ENCODE assay signal across 7 cellular contexts in the genomic region with DNA sequence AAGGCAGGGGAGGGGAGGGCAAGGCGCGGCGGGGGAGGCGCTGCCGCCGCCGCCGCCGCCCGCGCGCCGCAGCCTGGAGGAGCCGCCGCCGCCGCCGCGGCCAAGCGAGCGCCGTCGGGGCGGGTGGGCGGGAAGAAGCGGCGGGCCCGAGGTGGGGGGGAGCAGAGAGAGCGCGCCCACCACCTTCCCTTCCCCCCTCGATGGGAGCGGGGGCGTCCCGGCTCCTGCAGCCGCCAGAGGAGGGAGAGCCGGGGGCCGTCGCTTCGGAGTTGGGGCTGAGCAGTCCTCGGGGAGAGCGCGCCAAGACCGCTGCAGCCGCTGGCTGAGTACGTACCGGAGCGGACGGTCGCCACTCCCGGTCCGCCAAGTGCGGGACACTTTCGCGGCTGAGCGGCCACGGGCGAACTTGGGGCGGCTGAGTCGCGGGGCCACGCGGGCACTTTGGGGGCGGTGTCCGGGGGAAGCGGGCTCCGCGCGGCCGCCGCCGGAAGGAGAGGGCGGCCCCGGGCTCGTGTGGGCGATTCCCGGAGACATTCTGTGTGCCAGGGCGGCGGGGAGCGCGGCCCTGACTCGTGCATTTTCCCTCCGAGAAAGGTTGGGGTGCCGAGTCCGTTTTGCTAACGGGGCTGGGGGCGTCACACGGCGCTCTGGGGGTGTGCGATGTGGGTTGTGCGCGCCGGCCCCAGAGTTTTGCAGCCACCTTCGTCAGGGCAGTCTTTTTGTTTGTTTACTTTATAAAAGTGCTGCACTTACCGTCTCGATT. TPM values are rescaled to one million over a fixed set of nuclear protein-coding genes. Genes with fewer than 3 reads are reported as not detected.
DNase-seq lines count a peak whose midpoint lies in the region; ATAC-seq lines count a peak whose summit lies in the region.

A gene with protein sequence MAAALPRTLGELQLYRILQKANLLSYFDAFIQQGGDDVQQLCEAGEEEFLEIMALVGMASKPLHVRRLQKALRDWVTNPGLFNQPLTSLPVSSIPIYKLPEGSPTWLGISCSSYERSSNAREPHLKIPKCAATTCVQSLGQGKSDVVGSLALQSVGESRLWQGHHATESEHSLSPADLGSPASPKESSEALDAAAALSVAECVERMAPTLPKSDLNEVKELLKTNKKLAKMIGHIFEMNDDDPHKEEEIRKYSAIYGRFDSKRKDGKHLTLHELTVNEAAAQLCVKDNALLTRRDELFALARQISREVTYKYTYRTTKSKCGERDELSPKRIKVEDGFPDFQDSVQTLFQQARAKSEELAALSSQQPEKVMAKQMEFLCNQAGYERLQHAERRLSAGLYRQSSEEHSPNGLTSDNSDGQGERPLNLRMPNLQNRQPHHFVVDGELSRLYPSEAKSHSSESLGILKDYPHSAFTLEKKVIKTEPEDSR (plus strand): TSS at position 49 of the 763 bp plus-strand sequence. CDS start 10,094 bp downstream, outside the sequence.

- peak; percentile 56 for ATAC-seq in GM18511 (IDR thresholded peaks at IDR 0.05; ENCODE audit: unreplicated experiment)
- ATAC-seq in HG02678 (IDR thresholded peaks at IDR 0.05; ENCODE audit: unreplicated experiment), result peak; percentile 47

- peak within 1 kb of the TSS; percentile 76 for H3K9ac ChIP-seq in endocrine pancreas (ENCODE audit: control insufficient read depth, insufficient read depth, low read length)

- H3K4me3 ChIP-seq in endocrine pancreas (ENCODE audit: control insufficient read depth, insufficient read depth, low read length), result peak within 1 kb of the TSS; percentile 75

- no peaks in the 10 kb centered on the region for H3K27me3 ChIP-seq in endocrine pancreas (ENCODE audit: control insufficient read depth, insufficient read depth, low read length)

- H3K36me3 ChIP-seq in endocrine pancreas (ENCODE audit: control insufficient read depth, insufficient read depth, low read length), result no peaks in the 10 kb centered on the region

- peaks cover 7% of the 10 kb centered on the region for H3K4me1 ChIP-seq in endocrine pancreas (ENCODE audit: control insufficient read depth, insufficient read depth, low read length)

- peak; percentile 91 for DNase-seq in NCI-H2227 treated with DMSO at 0.1 percent for 48 hours (lab: John Stamatoyannopoulos, UW)
- peak; percentile 19 for DNase-seq in mucosa of gallbladder (ENCODE audit: low spot score)
- peak; percentile 53 to 68 for DNase-seq in stimulated activated CD8-positive, alpha-beta memory T cell treated with anti-CD3 and anti-CD28 coated beads, Interleukin-4, amount 100 ng/mL, for 4 hours (ENCODE audit: low read depth in 2 of 2, low spot score in 1 of 2)

- CTCF ChIA-PET in activated CD8-positive, alpha-beta memory T cell treated with anti-CD3 and anti-CD28 coated beads for 36 hours (lab: Charles Lee), result interaction anchor here (1.1 kb wide), 1 partner anchor 31 kb away, joined by 10 read pairs; no protein-coding TSS in a partner anchor

- POLR2A ChIA-PET in activated CD8-positive, alpha-beta memory T cell treated with anti-CD3 and anti-CD28 coated beads for 36 hours (lab: Charles Lee), result interaction anchor here (0.7 to 2.5 kb wide), 4 partner anchors 30 to 45 kb away, joined by 4 to 24 read pairs (median 8); no protein-coding TSS in a partner anchor

- H3K9me3 ChIP-seq in endocrine pancreas (ENCODE audit: control insufficient read depth, low read length), result no peaks in the 10 kb centered on the region

RNA-seq across cellular contexts. Expression of the gene that starts here (rescaled TPM):
- total RNA-seq in activated CD8-positive, alpha-beta memory T cell treated with anti-CD3 and anti-CD28 coated beads for 36 hours, result 10 to 100 TPM; 30.1 to 32.7 TPM
- total RNA-seq in mucosa of gallbladder, result 29.9 TPM

Comparison
In these comparisons a context has a peak if more than half of its experiments do, and no peak if none do; other contexts are left out.
1. Peak in every context shown above with its lines: DNase-seq, ATAC-seq and H3K4me3 ChIP-seq.
2. DNase-seq: peak in every context shown above with its lines; median percentile 91 in NCI-H2227 treated with DMSO at 0.1 percent for 48 hours; 60 in stimulated activated CD8-positive, alpha-beta memory T cell treated with anti-CD3 and anti-CD28 coated beads, Interleukin-4, amount 100 ng/mL, for 4 hours; 19 in mucosa of gallbladder.